In the genomic region with DNA sequence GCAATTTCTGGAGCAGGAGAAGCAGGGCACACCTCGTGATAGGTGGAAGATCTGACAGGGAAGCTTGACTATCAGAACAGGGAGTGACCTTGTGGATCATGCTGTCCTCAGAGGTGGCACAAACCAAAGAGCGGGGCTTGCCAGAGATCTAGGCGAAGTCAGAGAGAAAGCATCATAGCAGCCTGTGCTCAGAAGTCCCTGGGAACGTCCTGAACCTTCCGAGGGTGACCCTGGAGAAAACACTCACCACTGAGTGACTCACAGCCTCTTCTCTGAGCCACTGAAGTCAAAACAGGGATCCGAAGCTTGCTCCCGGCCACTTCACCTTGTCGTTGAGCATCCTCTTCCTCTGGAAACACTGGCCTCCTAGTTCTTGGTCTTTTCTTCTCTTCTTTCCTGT, we compare ENCODE assay signal across 15 cellular contexts. TPM values are rescaled to one million over a fixed set of nuclear protein-coding genes. Genes with fewer than 3 reads are reported as not detected.
DNase-seq lines count a peak whose midpoint lies in the region; ATAC-seq and TF ChIP-seq lines count a peak whose summit lies in the region.
"Had no signal": no experiment of that assay in that cellular context is flagged by ENCODE, and none has a peak within 500 bp of the region (broad histone marks: within the 10 kb centered on the region; RNA-seq: fewer than 3 reads in every experiment).

No MANE protein-coding gene starts in this region.

- H3K27me3 Mint-ChIP-seq in activated T-helper 2 cell treated with anti-CD3 and anti-CD28 coated beads, Interferon-gamma antibody, Interleukin-2, Interleukin-4, amounts not matched to agents 10 μg/mL and 5 μg/mL and 100 μg/mL, durations not matched to agents 14 hours and 24 hours and 36 hours (ENCODE audit: low read depth), result peaks cover 27% of the 10 kb centered on the region

- DNase-seq in AG08395 (ENCODE audit: low spot score), result peak; percentile 62
- peak; percentile 69 for DNase-seq in RPMI7951 (ENCODE audit: low read depth)
- DNase-seq in fibroblast of pulmonary artery (ENCODE audit: low read depth), result peak; percentile 52
- peak; percentile 78 for DNase-seq in renal cortical epithelial cell (ENCODE audit: low read depth)
- no peak for DNase-seq in NCI-H1048 (lab: John Stamatoyannopoulos, UW)
- DNase-seq in activated T-helper 2 cell treated with anti-CD3 and anti-CD28 coated beads, Interferon-gamma antibody, Interleukin-2, Interleukin-4, amounts not matched to agents 10 μg/mL and 5 μg/mL and 100 μg/mL, durations not matched to agents 14 hours and 24 hours and 36 hours (ENCODE audit: low spot score), result no peak
- DNase-seq in KG1 (lab: John Stamatoyannopoulos, UW), result no peak
- DNase-seq: activated CD8-positive, alpha-beta T cell treated with anti-CD3 and anti-CD28 coated beads for 36 hours; activated effector memory CD4-positive, alpha-beta T cell treated with Interleukin-2 at 50 U/mL for 16 hours; effector CD4-positive, alpha-beta T cell; glutamatergic neuron; naive B cell; SK-N-SH; stimulated activated naive CD4-positive, alpha-beta T cell had no signal

- no peak overlapping the region for H3K27ac Mint-ChIP-seq in activated T-helper 2 cell treated with anti-CD3 and anti-CD28 coated beads, Interferon-gamma antibody, Interleukin-2, Interleukin-4, amounts not matched to agents 10 μg/mL and 5 μg/mL and 100 μg/mL, durations not matched to agents 14 hours and 24 hours and 36 hours
- H3K27ac Mint-ChIP-seq: activated CD8-positive, alpha-beta T cell treated with anti-CD3 and anti-CD28 coated beads for 36 hours; naive B cell had no signal

- no peak for TF ChIP-seq CTCF in fibroblast of pulmonary artery (IDR thresholded peaks at IDR 0.05; ENCODE audit: low read length, missing control alignments)

- no peak for ATAC-seq in GM19463 (IDR thresholded peaks at IDR 0.05; ENCODE audit: unreplicated experiment)
- ATAC-seq: activated CD8-positive, alpha-beta T cell treated with anti-CD3 and anti-CD28 coated beads for 36 hours had no signal

- H3K36me3 Mint-ChIP-seq in activated T-helper 2 cell treated with anti-CD3 and anti-CD28 coated beads, Interferon-gamma antibody, Interleukin-2, Interleukin-4, amounts not matched to agents 10 μg/mL and 5 μg/mL and 100 μg/mL, durations not matched to agents 14 hours and 24 hours and 36 hours (ENCODE audit: low read depth), result no peaks in the 10 kb centered on the region
- H3K36me3 Mint-ChIP-seq: naive B cell had no signal

- no peak overlapping the region for H3K4me3 ChIP-seq in fibroblast of pulmonary artery (replicated peaks; ENCODE audit: low read depth, low read length)

- peaks cover 4% of the 10 kb centered on the region for H3K4me1 Mint-ChIP-seq in activated T-helper 2 cell treated with anti-CD3 and anti-CD28 coated beads, Interferon-gamma antibody, Interleukin-2, Interleukin-4, amounts not matched to agents 10 μg/mL and 5 μg/mL and 100 μg/mL, durations not matched to agents 14 hours and 24 hours and 36 hours (ENCODE audit: low read depth)
- H3K4me1 Mint-ChIP-seq: naive B cell had no signal

- intact Hi-C loops in activated T-helper 2 cell treated with anti-CD3 and anti-CD28 coated beads, Interferon-gamma antibody, Interleukin-2, Interleukin-4, amounts not matched to agents 10 μg/mL and 5 μg/mL and 100 μg/mL, durations not matched to agents 14 hours and 24 hours and 36 hours (cut with micrococcal nuclease), result no loop called here

- no peak overlapping the region for H3K4me3 Mint-ChIP-seq in activated T-helper 2 cell treated with anti-CD3 and anti-CD28 coated beads, Interferon-gamma antibody, Interleukin-2, Interleukin-4, amounts not matched to agents 10 μg/mL and 5 μg/mL and 100 μg/mL, durations not matched to agents 14 hours and 24 hours and 36 hours (ENCODE audit: low read depth)
- H3K4me3 Mint-ChIP-seq: activated CD8-positive, alpha-beta T cell treated with anti-CD3 and anti-CD28 coated beads for 36 hours; naive B cell had no signal

- no peaks in the 10 kb centered on the region for H3K9me3 Mint-ChIP-seq in activated T-helper 2 cell treated with anti-CD3 and anti-CD28 coated beads, Interferon-gamma antibody, Interleukin-2, Interleukin-4, amounts not matched to agents 10 μg/mL and 5 μg/mL and 100 μg/mL, durations not matched to agents 14 hours and 24 hours and 36 hours
- H3K9me3 Mint-ChIP-seq: activated CD8-positive, alpha-beta T cell treated with anti-CD3 and anti-CD28 coated beads for 36 hours had no signal

RNA-seq across cellular contexts. Expression of a gene that starts 56.7 kb away (rescaled TPM):
- 3.0 and 4.3 TPM in 2 replicates for total RNA-seq in RPMI7951 (2014; rRNA removed; shearing (Covaris generic))
- 0.89 and 23.4 TPM in 2 replicates for total RNA-seq in renal cortical epithelial cell
- 0.97 and 1.8 TPM in 2 replicates for total RNA-seq in activated T-helper 2 cell treated with anti-CD3 and anti-CD28 coated beads, Interferon-gamma antibody, Interleukin-2, Interleukin-4, amounts not matched to agents 10 μg/mL and 5 μg/mL and 100 μg/mL, durations not matched to agents 14 hours and 24 hours and 36 hours

Comparison
In these comparisons a context has a peak if more than half of its experiments do, and no peak if none do; other contexts are left out.
1. DNase-seq: peak in AG08395 (single experiment), RPMI7951 (single experiment), fibroblast of pulmonary artery (single experiment) and renal cortical epithelial cell (single experiment); none in NCI-H1048 (single experiment), activated T-helper 2 cell treated with anti-CD3 and anti-CD28 coated beads, Interferon-gamma antibody, Interleukin-2, Interleukin-4, amounts not matched to agents 10 μg/mL and 5 μg/mL and 100 μg/mL, durations not matched to agents 14 hours and 24 hours and 36 hours (single experiment) and KG1 (single experiment).